Comparison of ENCODE assay signal across 25 cellular contexts in the genomic region with DNA sequence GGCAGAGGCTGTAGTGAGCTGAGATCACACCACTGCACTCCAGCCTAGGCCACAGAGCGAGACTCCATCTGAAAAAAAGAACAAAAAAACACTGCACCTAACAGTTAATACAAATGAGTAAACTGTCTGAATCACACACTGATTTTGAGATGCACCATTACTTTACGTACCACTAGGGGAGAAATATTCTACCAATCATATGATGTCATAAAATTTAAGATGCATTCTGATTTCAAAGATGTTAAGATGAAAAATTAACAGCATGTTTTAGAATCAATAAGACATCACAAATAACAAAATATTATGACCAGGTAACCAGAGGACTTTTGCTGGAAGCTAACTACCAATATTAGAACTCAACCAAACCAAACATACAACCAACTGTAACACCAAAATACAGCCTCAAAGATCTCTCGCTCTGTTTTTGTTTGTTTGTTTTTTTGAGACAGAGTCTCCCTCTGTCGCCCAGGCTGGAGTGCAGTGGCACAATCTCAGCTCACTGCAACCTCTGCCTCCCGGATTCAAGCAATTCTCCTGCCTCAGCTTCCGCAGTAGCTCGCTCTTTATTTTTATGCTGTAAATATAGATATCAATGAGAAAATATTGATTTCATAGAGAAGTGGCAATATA. TPM values are rescaled to one million over a fixed set of nuclear protein-coding genes. Genes with fewer than 3 reads are reported as not detected.
DNase-seq lines count a peak whose midpoint lies in the region; ATAC-seq, FAIRE-seq and TF ChIP-seq lines count a peak whose summit lies in the region.
"Had no signal": no experiment of that assay in that cellular context is flagged by ENCODE, and none has a peak within 500 bp of the region (broad histone marks: within the 10 kb centered on the region; RNA-seq: fewer than 3 reads in every experiment).

No MANE protein-coding gene starts in this region.

- H3K36me3 Mint-ChIP-seq in natural killer cell (no peaks in the 10 kb centered on the region), type B pancreatic cell (peaks cover 8% of the 10 kb centered on the region)
- H3K36me3 Mint-ChIP-seq in natural killer cell treated with Interleukin-12 subunit alpha and Interleukin-12 subunit beta and Interleukin-15 and Interleukin-18, amount 100 ng/mL, for 72 hours, result no peaks in the 10 kb centered on the region
- H3K36me3 Mint-ChIP-seq in activated naive CD8-positive, alpha-beta T cell, result peaks cover 3% of the 10 kb centered on the region

- TF ChIP-seq CTCF in natural killer cell (IDR thresholded peaks at IDR 0.05) (no peak), HepG2 (CRISPR knock-in tag; IDR thresholded peaks at IDR 0.05) (no peak), type B pancreatic cell (conservative IDR thresholded peaks at IDR 0.05) (peak; percentile 38), esophagus muscularis mucosa (IDR thresholded peaks at IDR 0.05) (no peak)

- H3K27me3 Mint-ChIP-seq in natural killer cell (ENCODE audit: low read depth in 2 of 2) (no peaks in the 10 kb centered on the region), type B pancreatic cell (no peaks in the 10 kb centered on the region)
- H3K27me3 Mint-ChIP-seq in natural killer cell treated with Interleukin-12 subunit alpha and Interleukin-12 subunit beta and Interleukin-15 and Interleukin-18, amount 100 ng/mL, for 72 hours, result no peaks in the 10 kb centered on the region
- no peaks in the 10 kb centered on the region for H3K27me3 Mint-ChIP-seq in activated naive CD8-positive, alpha-beta T cell

- H3K4me1 ChIP-seq in HepG2 (ENCODE audit: insufficient read depth, low read length) (peaks cover 58% of the 10 kb centered on the region), esophagus muscularis mucosa (peaks cover 14 to 27% (median 25%) of the 10 kb centered on the region in 4 donors)
- H3K4me1 ChIP-seq: SJCRH30 had no signal

- no peak for FAIRE-seq in HepG2 (lab: Jason Lieb, UNC)
- FAIRE-seq: GM19239, H54 had no signal

- H4K20me1 ChIP-seq in HepG2 (ENCODE audit: insufficient read depth, low read length), result peaks cover 6% of the 10 kb centered on the region

- no peak overlapping the region for H3K9ac ChIP-seq in HepG2 (ENCODE audit: insufficient read depth, low read depth, low read length)

- no peak overlapping the region for H2AFZ ChIP-seq in HepG2 (ENCODE audit: low read length)
- H2AFZ ChIP-seq: PC-9 had no signal

- CTCF ChIA-PET in HepG2 (lab: Yijun Ruan, JAX; ENCODE audit: low intra/inter-chr PET ratio, low total read pairs), result no interaction called here

- H3K36me3 ChIP-seq in HepG2 (replicated peaks in 1 of 2; ENCODE audit: control insufficient read depth in 1 of 2, insufficient read depth in 2 of 2, low read length in 2 of 2) (no peaks in the 10 kb centered on the region; a peak in 1 of 5 replicates), esophagus muscularis mucosa (no peaks in the 10 kb centered on the region)
- H3K36me3 ChIP-seq: left lung, ovary, sigmoid colon, SJCRH30, thyroid gland had no signal

- H3K27me3 ChIP-seq in HepG2 (ENCODE audit: control insufficient read depth in 1 of 2, insufficient read depth in 2 of 2, low read length in 2 of 2) (no peaks in the 10 kb centered on the region), esophagus muscularis mucosa (no peaks in the 10 kb centered on the region)
- H3K27me3 ChIP-seq: left lung, ovary, sigmoid colon, SJCRH30, thyroid gland had no signal

- DNase-seq in natural killer cell (no peak), HepG2 (ENCODE audit: low spot score) (no peak), type B pancreatic cell (ENCODE audit: extremely low spot score, unreplicated experiment) (no peak), NCI-H2171 treated with DMSO at 0.1 percent for 48 hours (lab: John Stamatoyannopoulos, UW) (no peak), amniotic stem cell (lab: John Stamatoyannopoulos, UW) (no peak), esophagus muscularis mucosa (ENCODE audit: extremely low spot score) (no peak)
- DNase-seq in natural killer cell treated with Interleukin-12 subunit alpha and Interleukin-12 subunit beta and Interleukin-15 and Interleukin-18, amount 100 ng/mL, for 72 hours (ENCODE audit: low spot score), result no peak
- DNase-seq: activated CD4-positive, CD25-positive, alpha-beta regulatory T cell; Caco-2; glutamatergic neuron; left lung; NCI-H1436; NCI-H774; ovary; PC-9; sigmoid colon; SJCRH30; stimulated activated CD4-positive, alpha-beta T cell treated with anti-CD3 and anti-CD28 coated beads, Interleukin-1b, Interleukin-23, amount 100 ng/mL, for 48 hours; stimulated activated naive CD4-positive, alpha-beta T cell treated with Interleukin-2 at 50 U/mL for 16 hours had no signal

- 97% methylated on average over 7 of the region's 7 CpGs for WGBS in HepG2 (ENCODE audit: low lambda C conversion rate)
- 91% methylated on average over 7 of the region's 7 CpGs for WGBS in esophagus muscularis mucosa

- TF ChIP-seq POLR2A in HepG2 (IDR thresholded peaks at IDR 0.05; ENCODE audit: insufficient read depth in 1 of 2, low read depth in 2 of 2, low read length in 2 of 2) (no peak), esophagus muscularis mucosa (IDR thresholded peaks at IDR 0.05; ENCODE audit: low read depth) (no peak)

- H3K4me1 Mint-ChIP-seq in natural killer cell, result peaks cover 65 to 77% of the 10 kb centered on the region in 2 donors
- peaks cover 46 to 53% of the 10 kb centered on the region in 2 donors for H3K4me1 Mint-ChIP-seq in natural killer cell treated with Interleukin-12 subunit alpha and Interleukin-12 subunit beta and Interleukin-15 and Interleukin-18, amount 100 ng/mL, for 72 hours (ENCODE audit: low read depth in 2 of 2)
- H3K4me1 Mint-ChIP-seq in activated naive CD8-positive, alpha-beta T cell (ENCODE audit: low read depth), result peaks cover 76% of the 10 kb centered on the region
- H3K4me1 Mint-ChIP-seq in type B pancreatic cell (ENCODE audit: unreplicated experiment), result peaks cover 36% of the 10 kb centered on the region

- peaks cover 95% of the 10 kb centered on the region for H3K79me2 ChIP-seq in HepG2 (ENCODE audit: insufficient read depth, low read length)

- H3K9me3 ChIP-seq in HepG2 (ENCODE audit: low read length), result no peaks in the 10 kb centered on the region
- no peaks in the 10 kb centered on the region for H3K9me3 ChIP-seq in esophagus muscularis mucosa
- H3K9me3 ChIP-seq: Caco-2, left lung, ovary, sigmoid colon, SJCRH30, thyroid gland had no signal

- BruUV-seq in HepG2 (replicated peaks; lab: Mats Ljungman, UMichigan), result no TSS peak

- H3K4me3 Mint-ChIP-seq in natural killer cell (no peak overlapping the region), type B pancreatic cell (no peak overlapping the region)
- H3K4me3 Mint-ChIP-seq in natural killer cell treated with Interleukin-12 subunit alpha and Interleukin-12 subunit beta and Interleukin-15 and Interleukin-18, amount 100 ng/mL, for 72 hours, result no peak overlapping the region
- no peak overlapping the region for H3K4me3 Mint-ChIP-seq in activated naive CD8-positive, alpha-beta T cell
- H3K4me3 Mint-ChIP-seq: T-helper 2 cell treated with Interferon-gamma antibody and Interleukin-4, amounts not matched to agents 5 μg/mL and 100 μg/mL, for 36 hours had no signal

- H3K9me3 Mint-ChIP-seq in natural killer cell (no peaks in the 10 kb centered on the region), type B pancreatic cell (no peaks in the 10 kb centered on the region)
- no peaks in the 10 kb centered on the region for H3K9me3 Mint-ChIP-seq in natural killer cell treated with Interleukin-12 subunit alpha and Interleukin-12 subunit beta and Interleukin-15 and Interleukin-18, amount 100 ng/mL, for 72 hours
- H3K9me3 Mint-ChIP-seq in activated naive CD8-positive, alpha-beta T cell (ENCODE audit: low read depth), result no peaks in the 10 kb centered on the region
- H3K9me3 Mint-ChIP-seq: T-helper 2 cell treated with Interferon-gamma antibody and Interleukin-4, amounts not matched to agents 5 μg/mL and 100 μg/mL, for 36 hours had no signal

- TF ChIP-seq RAD21 in HepG2 (CRISPR knock-in tag; IDR thresholded peaks at IDR 0.05), result no peak

- POLR2A ChIA-PET in HepG2 (lab: Yijun Ruan, JAX), result no interaction called here

- H3K27ac ChIP-seq in HepG2 (ENCODE audit: extremely low read length, insufficient read depth, low read length), result no peak overlapping the region
- no peak overlapping the region for H3K27ac ChIP-seq in esophagus muscularis mucosa (replicated peaks in 1 of 4)
- H3K27ac ChIP-seq: left lung, ovary, PC-9, sigmoid colon, SJCRH30 had no signal

- intact Hi-C loops in natural killer cell (cut with micrococcal nuclease), result no loop called here
- intact Hi-C loops in HepG2 (cut with micrococcal nuclease; ENCODE audit: unreplicated experiment), result no loop called here
- intact Hi-C loops in esophagus muscularis mucosa (cut with DNase I), result no loop called here

- H3K4me3 ChIP-seq in HepG2 (replicated peaks in 1 of 3; ENCODE audit: insufficient read depth in 1 of 3, low read depth in 2 of 3, low read length in 3 of 3), result no peak overlapping the region
- no peak overlapping the region for H3K4me3 ChIP-seq in esophagus muscularis mucosa
- H3K4me3 ChIP-seq: left lung, ovary, PC-9, sigmoid colon, SJCRH30, thyroid gland had no signal

- TF ChIP-seq EP300 in HepG2 (IDR thresholded peaks at IDR 0.05; ENCODE audit: low read depth in 2 of 2, low read length in 2 of 2) (no peak), HepG2 (CRISPR knock-in tag; IDR thresholded peaks at IDR 0.05; ENCODE audit: borderline replicate concordance) (no peak), esophagus muscularis mucosa (IDR thresholded peaks at IDR 0.05) (no peak)

- in situ Hi-C loops in HepG2 (cut with HindIII; ENCODE audit: extremely low pct_ligation_motif_present, low pct_unique_long_range_greater_than_20kb), result no loop called here

- no peak overlapping the region for H3K4me2 ChIP-seq in HepG2 (ENCODE audit: low read depth, low read length)
- H3K4me2 ChIP-seq: PC-9 had no signal

- H3K27ac Mint-ChIP-seq in natural killer cell (peak overlapping the region; percentile 59 to 70), type B pancreatic cell (no peak overlapping the region)
- no peak overlapping the region for H3K27ac Mint-ChIP-seq in natural killer cell treated with Interleukin-12 subunit alpha and Interleukin-12 subunit beta and Interleukin-15 and Interleukin-18, amount 100 ng/mL, for 72 hours
- H3K27ac Mint-ChIP-seq in activated naive CD8-positive, alpha-beta T cell, result peak overlapping the region; percentile 58
- H3K27ac Mint-ChIP-seq: T-helper 2 cell treated with Interferon-gamma antibody and Interleukin-4, amounts not matched to agents 5 μg/mL and 100 μg/mL, for 36 hours had no signal

- ATAC-seq in natural killer cell, result no peak
- ATAC-seq in natural killer cell treated with Interleukin-12 subunit alpha and Interleukin-12 subunit beta and Interleukin-15 and Interleukin-18, amount 100 ng/mL, for 72 hours, result no peak
- ATAC-seq in HepG2, result no peak
- ATAC-seq: esophagus mucosa, left lung had no signal

RNA-seq across cellular contexts. Expression of gene GLG1, which starts 31.6 kb away (rescaled TPM):
- total RNA-seq in natural killer cell (100 to 1,000 TPM; 184 to 225 (median 188) TPM), HepG2 (2016; rRNA removed; fragmentation: Illumina TruSeq; extraction: Trizol) (46.1 and 87.7 TPM in 2 replicates), type B pancreatic cell (ENCODE audit: low replicate concordance) (128 and 144 TPM in 2 replicates), esophagus muscularis mucosa (100 to 1,000 TPM in 3 of 4 donors, 10 to 100 TPM in 1; 92.8 to 128 (median 121) TPM)
- total RNA-seq in natural killer cell treated with Interleukin-12 subunit alpha and Interleukin-12 subunit beta and Interleukin-15 and Interleukin-18, amount 100 ng/mL, for 72 hours, result 10 to 100 TPM; 69.6 to 98.9 TPM
- 26.8 and 36.0 TPM in 2 replicates for total RNA-seq in HepG2 (2016; cell fraction: cytosol; rRNA removed; fragmentation: Illumina TruSeq; extraction: Trizol; ENCODE audit: low read depth)
- total RNA-seq in HepG2 (2016; cell fraction: insoluble cytoplasmic fraction; rRNA removed; fragmentation: Illumina TruSeq; extraction: Trizol), result 38.4 and 88.5 TPM in 2 replicates
- 19.9 and 23.0 TPM in 2 replicates for total RNA-seq in HepG2 (2016; cell fraction: membrane; rRNA removed; fragmentation: Illumina TruSeq; extraction: Trizol)
- total RNA-seq in HepG2 (2016; cell fraction: nucleus; rRNA removed; fragmentation: Illumina TruSeq; extraction: Trizol), result 101 and 124 TPM in 2 replicates
- polyA plus RNA-seq in HepG2 (2011; rRNA removed), result 128 and 141 TPM in 2 replicates
- polyA plus RNA-seq in HepG2 (2011; cell fraction: cytosol; rRNA removed), result 92.4 and 107 TPM in 2 replicates
- 89.7 and 89.9 TPM in 2 replicates for polyA plus RNA-seq in HepG2 (2011; cell fraction: nucleus; rRNA removed)
- 121 and 125 TPM in 2 replicates for polyA plus RNA-seq in HepG2 (2012)
- 3.6 and 3.9 TPM in 2 replicates for polyA plus RNA-seq in HepG2 (2016; cell fraction: cytosol; fragmentation: Illumina TruSeq; extraction: Trizol; ENCODE audit: low read depth)
- 28.4 and 32.8 TPM in 2 replicates for polyA plus RNA-seq in HepG2 (2016; cell fraction: insoluble cytoplasmic fraction; fragmentation: Illumina TruSeq; extraction: Trizol; ENCODE audit: low read depth)
- polyA plus RNA-seq in HepG2 (2016; cell fraction: membrane; fragmentation: Illumina TruSeq; extraction: Trizol; ENCODE audit: low read depth), result 6.2 and 7.9 TPM in 2 replicates
- 114 and 118 TPM in 2 replicates for polyA plus RNA-seq in HepG2 (2016; cell fraction: nucleus; fragmentation: Illumina TruSeq; extraction: Trizol; ENCODE audit: insufficient read depth, low read depth)
- polyA minus RNA-seq in HepG2 (2011; rRNA and poly(A)+ RNA removed; ENCODE audit: low replicate concordance), result 52.8 and 189 TPM in 2 replicates
- 122 and 148 TPM in 2 replicates for polyA minus RNA-seq in HepG2 (2011; cell fraction: cytosol; rRNA and poly(A)+ RNA removed)
- 119 and 159 TPM in 2 replicates for polyA minus RNA-seq in HepG2 (2011; cell fraction: nucleus; rRNA and poly(A)+ RNA removed)

Comparison
In these comparisons a context has a peak if more than half of its experiments do, and no peak if none do; other contexts are left out.
1. H3K27ac Mint-ChIP-seq: peak in natural killer cell (2 of 2) and activated naive CD8-positive, alpha-beta T cell (single experiment); none in natural killer cell treated with Interleukin-12 subunit alpha and Interleukin-12 subunit beta and Interleukin-15 and Interleukin-18, amount 100 ng/mL, for 72 hours (0 of 2) and type B pancreatic cell (single experiment).